Comparison of ENCODE assay signal across 8 cellular contexts in genomic region chr11:75384438-75385080, GRCh38. TPM values are rescaled to one million over a fixed set of nuclear protein-coding genes. Genes with fewer than 3 reads are reported as not detected.
DNase-seq lines count a peak whose midpoint lies in the region; ATAC-seq and TF ChIP-seq lines count a peak whose summit lies in the region.

No MANE protein-coding gene starts in this region.

- no peak overlapping the region for H3K4me3 ChIP-seq in BLaER1
- no peak overlapping the region for H3K4me3 ChIP-seq in HFF-Myc (replicated peaks; ENCODE audit: low read depth, low read length)
- no peak overlapping the region for H3K4me3 ChIP-seq in NT2/D1 (ENCODE audit: insufficient read length, low read depth)
- H3K4me3 ChIP-seq in effector memory CD4-positive, alpha-beta T cell (ENCODE audit: insufficient read depth, low read depth, low read length, poor library complexity, severe bottlenecking): no peak overlapping the region
- H3K4me3 ChIP-seq in mesenchymal stem cell (ENCODE audit: insufficient read depth in 1 of 2, low read depth in 1 of 2, low read length in 2 of 2): no peak overlapping the region

- no peak for ATAC-seq in HG03469 (IDR thresholded peaks at IDR 0.05; ENCODE audit: unreplicated experiment)

- H2BK12ac ChIP-seq in mesenchymal stem cell (ENCODE audit: low read length in 2 of 2): peak overlapping the region; percentile 85

- H3K18ac ChIP-seq in mesenchymal stem cell (ENCODE audit: low read depth in 1 of 2, low read length in 2 of 2): peak overlapping the region in 1 of 2 experiments; percentile 83

- H2AK5ac ChIP-seq in mesenchymal stem cell (ENCODE audit: low read length, severe bottlenecking): peak overlapping the region; percentile 37

- H2BK120ac ChIP-seq in mesenchymal stem cell (ENCODE audit: low read depth, low read length): no peak overlapping the region

- H2BK15ac ChIP-seq in mesenchymal stem cell (ENCODE audit: low read depth, poor library complexity, severe bottlenecking): peak overlapping the region; percentile 36

- H3K27me3 ChIP-seq in BLaER1: no peaks in the 10 kb centered on the region
- H3K27me3 ChIP-seq in NT2/D1 (ENCODE audit: insufficient read depth, insufficient read length): no peaks in the 10 kb centered on the region
- H3K27me3 ChIP-seq in effector memory CD4-positive, alpha-beta T cell (replicated peaks; ENCODE audit: control insufficient read depth, insufficient read depth, low read length, poor library complexity, severe bottlenecking): no peaks in the 10 kb centered on the region
- H3K27me3 ChIP-seq in mesenchymal stem cell (ENCODE audit: control insufficient read depth in 1 of 2, insufficient read depth in 1 of 2, low read length in 2 of 2): no peaks in the 10 kb centered on the region

- H4K8ac ChIP-seq in mesenchymal stem cell (ENCODE audit: low read length): peak overlapping the region; percentile 67

- no peak overlapping the region for H3K14ac ChIP-seq in mesenchymal stem cell (ENCODE audit: low read length in 2 of 2)

- H3K4ac ChIP-seq in mesenchymal stem cell (ENCODE audit: low read depth in 1 of 2, low read length in 2 of 2): no peak overlapping the region

- H3K23ac ChIP-seq in mesenchymal stem cell (ENCODE audit: low read length in 2 of 2): no peak overlapping the region

- no peak overlapping the region for H2BK5ac ChIP-seq in mesenchymal stem cell (ENCODE audit: low read depth, low read length, poor library complexity, severe bottlenecking)

- TF ChIP-seq CTCF in HFF-Myc (IDR thresholded peaks at IDR 0.05; ENCODE audit: low read depth, low read length, missing control alignments): peak; percentile 98

- H4K20me1 ChIP-seq in BLaER1: no peaks in the 10 kb centered on the region

- peak overlapping the region; percentile 63 for H3K4me2 ChIP-seq in BLaER1
- peak overlapping the region; percentile 68 for H3K4me2 ChIP-seq in mesenchymal stem cell (ENCODE audit: low read length, poor library complexity, severe bottlenecking)

- no peaks in the 10 kb centered on the region for H3K9me3 ChIP-seq in BLaER1
- H3K9me3 ChIP-seq in NT2/D1 (ENCODE audit: insufficient read depth, low read length): no peaks in the 10 kb centered on the region
- H3K9me3 ChIP-seq in effector memory CD4-positive, alpha-beta T cell (ENCODE audit: control insufficient read depth, low read length): no peaks in the 10 kb centered on the region
- H3K9me3 ChIP-seq in mesenchymal stem cell (ENCODE audit: control insufficient read depth, low read length): no peaks in the 10 kb centered on the region

- H3K36me3 ChIP-seq in BLaER1 (no peaks in the 10 kb centered on the region), NT2/D1 (ENCODE audit: insufficient read depth, insufficient read length, low read length) (no peaks in the 10 kb centered on the region), mesenchymal stem cell (ENCODE audit: control insufficient read depth in 1 of 2, insufficient read depth in 2 of 2, low read depth in 1 of 2, low read length in 2 of 2) (no peaks in the 10 kb centered on the region)
- no peaks in the 10 kb centered on the region for H3K36me3 ChIP-seq in effector memory CD4-positive, alpha-beta T cell (ENCODE audit: control insufficient read depth, insufficient read depth, low read length)

- WGBS in mesenchymal stem cell: 28% methylated on average over 20 of the region's 24 CpGs

- H3K79me1 ChIP-seq in mesenchymal stem cell (replicated peaks; ENCODE audit: low read length, poor library complexity, severe bottlenecking): no peaks in the 10 kb centered on the region

- H3K27ac ChIP-seq in BLaER1 (no peak overlapping the region), mesenchymal stem cell (ENCODE audit: low read length, poor library complexity, severe bottlenecking) (no peak overlapping the region)
- no peak overlapping the region for H3K27ac ChIP-seq in effector memory CD4-positive, alpha-beta T cell (ENCODE audit: insufficient read depth, low read length, poor library complexity, severe bottlenecking)

- DNase-seq in HFF-Myc (ENCODE audit: extremely low read depth, low read depth): no peak
- peak; percentile 63 for DNase-seq in NT2/D1 (ENCODE audit: low read depth, low spot score)
- peak in 2 of 3 experiments; percentile 58 to 70 for DNase-seq in activated CD8-positive, alpha-beta memory T cell treated with anti-CD3 and anti-CD28 coated beads for 48 hours (ENCODE audit: low read depth in 2 of 3, low spot score in 2 of 3)
- DNase-seq in effector memory CD4-positive, alpha-beta T cell: peak; percentile 44 to 64 (median 48)
- peak; percentile 75 for DNase-seq in mesenchymal stem cell
- peak; percentile 58 to 64 for DNase-seq in stimulated activated CD8-positive, alpha-beta memory T cell treated with anti-CD3 and anti-CD28 coated beads, Interleukin-2, amount 100 ng/mL, for 1 hour (ENCODE audit: low read depth in 2 of 2)

- H2AFZ ChIP-seq in mesenchymal stem cell (ENCODE audit: low read depth, low read length): no peak overlapping the region

- peaks cover 37% of the 10 kb centered on the region for H3K4me1 ChIP-seq in BLaER1
- peaks cover 4% of the 10 kb centered on the region for H3K4me1 ChIP-seq in NT2/D1 (ENCODE audit: insufficient read depth, insufficient read length)
- H3K4me1 ChIP-seq in effector memory CD4-positive, alpha-beta T cell (ENCODE audit: control insufficient read depth, insufficient read depth, low read length, poor library complexity, severe bottlenecking): peaks cover 7% of the 10 kb centered on the region
- H3K4me1 ChIP-seq in mesenchymal stem cell (ENCODE audit: control insufficient read depth, insufficient read depth, low read depth, low read length): peaks cover 23% of the 10 kb centered on the region

- H3K9ac ChIP-seq in BLaER1 (no peak overlapping the region), NT2/D1 (ENCODE audit: insufficient read length, low read depth) (no peak overlapping the region), mesenchymal stem cell (ENCODE audit: low read length) (no peak overlapping the region)

- no peak overlapping the region for H4K91ac ChIP-seq in mesenchymal stem cell (ENCODE audit: low read length)

RNA-seq across cellular contexts. Expression of gene RPS3, which starts 14.8 kb away (rescaled TPM):
- polyA plus RNA-seq in mesenchymal stem cell (2013, experiment 1 of 2): 4,029 TPM
- 4,151 TPM for polyA plus RNA-seq in mesenchymal stem cell (2013, experiment 2 of 2)

RNA-seq across cellular contexts. Expression of gene ARRB1, which starts 33.1 kb away (rescaled TPM):
- polyA plus RNA-seq in mesenchymal stem cell (2013, experiment 1 of 2): 65.2 TPM
- polyA plus RNA-seq in mesenchymal stem cell (2013, experiment 2 of 2): 64.4 TPM

RNA-seq across cellular contexts. Expression of gene KLHL35, which starts 48.4 kb away (rescaled TPM):
- 0.26 TPM for polyA plus RNA-seq in mesenchymal stem cell (2013, experiment 1 of 2)
- 0.34 TPM for polyA plus RNA-seq in mesenchymal stem cell (2013, experiment 2 of 2)
